27 cellular contexts compared by ENCODE assay signal in the genomic region with DNA sequence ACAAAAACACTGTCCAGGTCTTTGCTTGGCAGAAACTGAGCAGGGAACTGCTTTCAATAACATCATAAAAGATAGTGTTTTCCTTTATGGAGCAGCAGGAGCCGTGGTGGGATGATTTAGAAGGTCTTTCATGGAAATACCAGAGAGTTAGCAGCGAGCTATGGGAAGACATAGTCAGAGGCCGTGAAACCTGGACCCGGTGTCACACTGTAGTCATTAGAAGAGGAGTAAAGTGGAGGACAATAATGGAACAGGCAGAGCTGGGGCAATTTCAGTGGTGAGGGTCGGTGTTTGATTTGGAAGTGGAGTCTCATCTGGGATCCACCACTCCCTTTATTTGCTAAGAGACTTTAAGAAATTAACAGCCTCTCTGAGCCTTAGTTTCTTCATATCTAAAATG. TPM values are rescaled to one million over a fixed set of nuclear protein-coding genes. Genes with fewer than 3 reads are reported as not detected.
"Had no signal": no experiment of that assay in that cellular context is flagged by ENCODE, and none has a peak within 500 bp of the region (broad histone marks: within the 10 kb centered on the region; RNA-seq: fewer than 3 reads in every experiment).

No MANE protein-coding gene starts in this region.

- H3K27me3 ChIP-seq: body of pancreas, dorsolateral prefrontal cortex, left lung, pancreas, sigmoid colon, spleen, testis, upper lobe of right lung had no signal

- H3K4me1 Mint-ChIP-seq: activated B cell treated with CpG ODN at 0.5 μM for 24 hours; stimulated activated memory B cell treated with anti-CD40 and anti-IgM and Interleukin-4, amounts not matched to agents 10 μg/mL and 1 μg/mL and 100 μg/mL, for 72 hours had no signal

- H3K4me1 ChIP-seq: body of pancreas, left lung, spleen, testis had no signal

- H3K27me3 Mint-ChIP-seq: activated B cell treated with CpG ODN at 0.5 μM for 24 hours; activated CD4-positive, alpha-beta memory T cell treated with anti-CD3 and anti-CD28 coated beads for 36 hours; activated naive CD8-positive, alpha-beta T cell treated with anti-CD3 and anti-CD28 coated beads for 36 hours; stimulated activated memory B cell treated with anti-CD40 and anti-IgM and Interleukin-4, amounts not matched to agents 10 μg/mL and 1 μg/mL and 100 μg/mL, for 72 hours had no signal

- ATAC-seq: body of pancreas; left lung; pancreas; stimulated activated memory B cell treated with anti-CD40 and anti-IgM and Interleukin-4, amounts not matched to agents 10 μg/mL and 1 μg/mL and 100 μg/mL, for 72 hours; upper lobe of right lung had no signal

- H3K27ac ChIP-seq: body of pancreas, dorsolateral prefrontal cortex, left lung, pancreas, spleen, testis, upper lobe of right lung had no signal

- H3K4me3 ChIP-seq: body of pancreas, dorsolateral prefrontal cortex, left lung, pancreas, sigmoid colon, spleen, testis, upper lobe of right lung had no signal

- DNase-seq: activated B cell treated with CpG ODN at 0.5 μM for 24 hours; activated CD4-positive, alpha-beta memory T cell treated with anti-CD3 and anti-CD28 coated beads for 36 hours; activated CD4-positive, alpha-beta T cell treated with anti-CD3 and anti-CD28 coated beads for 4 hours; activated naive CD8-positive, alpha-beta T cell treated with anti-CD3 and anti-CD28 coated beads for 36 hours; activated T-cell treated with anti-CD3 and anti-CD28 coated beads for 4 hours; amniotic stem cell; body of pancreas; caudate nucleus; dorsolateral prefrontal cortex; foreskin melanocyte; head of caudate nucleus; left lung; mammary epithelial cell; pancreas; sigmoid colon; spleen; stimulated activated CD4-positive, alpha-beta T cell treated with anti-CD3 and anti-CD28 coated beads, Interleukin-4, amount 100 ng/mL, for 4 hours; T-helper 1 cell; T-helper 9 cell; testis; upper lobe of right lung had no signal

- H3K9me3 ChIP-seq: body of pancreas, left lung, pancreas, sigmoid colon, spleen, testis, upper lobe of right lung had no signal

- H3K9me3 Mint-ChIP-seq: activated CD4-positive, alpha-beta memory T cell treated with anti-CD3 and anti-CD28 coated beads for 36 hours; activated T-helper 1 cell treated with anti-CD3 and anti-CD28 coated beads, Interleukin-12 subunit alpha, Interleukin-12 subunit beta, Interleukin-2, Interleukin-4 antibody, amounts not matched to agents 30 ng/mL and 10 ng/mL and 1 ng/mL, durations not matched to agents 14 hours and 24 hours and 36 hours; stimulated activated memory B cell treated with anti-CD40 and anti-IgM and Interleukin-4, amounts not matched to agents 10 μg/mL and 1 μg/mL and 100 μg/mL, for 72 hours had no signal

- H3K27ac Mint-ChIP-seq: activated B cell treated with CpG ODN at 0.5 μM for 24 hours; activated CD4-positive, alpha-beta memory T cell treated with anti-CD3 and anti-CD28 coated beads for 36 hours; activated naive CD8-positive, alpha-beta T cell treated with anti-CD3 and anti-CD28 coated beads for 36 hours; activated T-helper 1 cell treated with anti-CD3 and anti-CD28 coated beads, Interleukin-12 subunit alpha, Interleukin-12 subunit beta, Interleukin-2, Interleukin-4 antibody, amounts not matched to agents 30 ng/mL and 10 ng/mL and 1 ng/mL, durations not matched to agents 14 hours and 24 hours and 36 hours; stimulated activated memory B cell treated with anti-CD40 and anti-IgM and Interleukin-4, amounts not matched to agents 10 μg/mL and 1 μg/mL and 100 μg/mL, for 72 hours had no signal

- H3K36me3 ChIP-seq: pancreas, sigmoid colon had no signal

- H3K4me3 Mint-ChIP-seq: activated B cell treated with CpG ODN at 0.5 μM for 24 hours; activated CD4-positive, alpha-beta memory T cell treated with anti-CD3 and anti-CD28 coated beads for 36 hours; activated naive CD8-positive, alpha-beta T cell treated with anti-CD3 and anti-CD28 coated beads for 36 hours; activated T-helper 1 cell treated with anti-CD3 and anti-CD28 coated beads, Interleukin-12 subunit alpha, Interleukin-12 subunit beta, Interleukin-2, Interleukin-4 antibody, amounts not matched to agents 30 ng/mL and 10 ng/mL and 1 ng/mL, durations not matched to agents 14 hours and 24 hours and 36 hours; stimulated activated memory B cell treated with anti-CD40 and anti-IgM and Interleukin-4, amounts not matched to agents 10 μg/mL and 1 μg/mL and 100 μg/mL, for 72 hours had no signal

RNA-seq across cellular contexts. Expression of a gene that starts 57.5 kb away (rescaled TPM):
- total RNA-seq: activated B cell treated with CpG ODN at 0.5 μM for 24 hours; activated CD4-positive, alpha-beta memory T cell treated with anti-CD3 and anti-CD28 coated beads for 36 hours; activated naive CD8-positive, alpha-beta T cell treated with anti-CD3 and anti-CD28 coated beads for 36 hours; activated T-helper 1 cell treated with anti-CD3 and anti-CD28 coated beads, Interleukin-12 subunit alpha, Interleukin-12 subunit beta, Interleukin-2, Interleukin-4 antibody, amounts not matched to agents 30 ng/mL and 10 ng/mL and 1 ng/mL, durations not matched to agents 14 hours and 24 hours and 36 hours; dorsolateral prefrontal cortex; epithelial cell of proximal tubule; fibroblast of lung; kidney epithelial cell; left lung; mammary epithelial cell; myocyte; spleen; upper lobe of right lung had no signal
- polyA plus RNA-seq: fibroblast of lung, mammary epithelial cell, sigmoid colon, spleen had no signal
